8 cellular contexts compared by ENCODE assay signal in the genomic region with DNA sequence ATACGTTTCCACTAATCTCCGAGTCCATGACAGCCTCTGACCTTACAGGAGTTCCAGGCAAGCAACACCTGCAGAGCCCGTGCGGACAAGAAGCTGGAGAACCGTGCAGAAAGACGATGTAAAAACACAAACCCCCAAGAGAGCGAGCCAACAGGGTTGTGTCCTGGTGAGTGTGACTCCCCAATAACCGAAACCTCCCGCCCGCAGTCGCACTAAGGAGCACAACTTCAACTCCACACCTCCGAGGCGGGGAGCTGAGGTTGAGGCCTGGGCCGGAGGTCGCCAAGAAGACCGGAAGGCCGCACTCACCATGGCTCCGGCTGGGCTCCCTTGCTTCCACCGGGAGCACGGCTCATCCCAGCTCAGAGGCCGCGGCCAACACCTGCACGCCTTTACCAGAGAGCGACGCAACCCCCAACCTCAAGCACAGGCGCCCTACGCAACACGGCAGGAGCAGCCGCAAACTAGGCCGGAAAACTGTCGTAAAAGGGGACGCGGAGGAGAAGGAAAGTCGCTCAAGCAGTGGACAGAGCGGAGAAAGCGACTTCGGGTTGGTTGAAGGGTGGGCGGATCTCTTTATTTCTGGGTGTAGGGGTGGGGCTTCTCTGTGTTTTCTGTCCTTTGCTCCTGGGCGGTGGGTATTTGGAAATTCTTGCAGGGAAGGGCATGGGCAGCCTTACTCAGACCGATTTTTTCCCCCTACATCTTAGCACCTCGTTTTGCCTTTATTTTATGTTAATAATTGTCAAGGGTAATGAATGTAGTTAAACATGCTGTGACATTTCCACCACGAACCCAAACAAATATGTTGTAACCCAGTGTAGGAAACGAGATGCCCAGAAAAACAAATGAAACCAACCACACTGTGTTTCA. TPM values are rescaled to one million over a fixed set of nuclear protein-coding genes. Genes with fewer than 3 reads are reported as not detected.
DNase-seq lines count a peak whose midpoint lies in the region; FAIRE-seq and TF ChIP-seq lines count a peak whose summit lies in the region.

Gene DNAJC19, minus strand, starts transcription at position 446 of the 873 bp plus-strand sequence. Its CDS starts 134 bp downstream, at position 312.

- H3K36me3 ChIP-seq in neuronal stem cell (replicated peaks in 1 of 2; ENCODE audit: control insufficient read depth in 2 of 2, insufficient read depth in 2 of 2, low read length in 2 of 2) = peaks cover 5 to 34% of the 10 kb centered on the region in 2 donors

- H3K79me1 ChIP-seq in neuronal stem cell (ENCODE audit: low read depth, low read length) = no peaks in the 10 kb centered on the region

- peak within 1 kb of the TSS; percentile 94 for H2AFZ ChIP-seq in neuronal stem cell (ENCODE audit: low read length)

- H3K9me3 Mint-ChIP-seq in activated naive CD4-positive, alpha-beta T cell treated with anti-CD3 and anti-CD28 coated beads for 36 hours = no peaks in the 10 kb centered on the region

- H3K4me3 ChIP-seq in HFF-Myc (replicated peaks; ENCODE audit: low read depth, low read length) = peak within 1 kb of the TSS; percentile 76
- peak within 1 kb of the TSS; percentile 69 to 96 for H3K4me3 ChIP-seq in neuronal stem cell (ENCODE audit: low read length in 2 of 2)

- H3K9me3 ChIP-seq in neuronal stem cell (replicated peaks in 1 of 2; ENCODE audit: control insufficient read depth in 2 of 2, insufficient read depth in 1 of 2, low read depth in 1 of 2, low read length in 2 of 2) = no peaks in the 10 kb centered on the region

- FAIRE-seq in frontal cortex (lab: Jason Lieb, UNC) = no peak

- peak within 1 kb of the TSS; percentile 40 for H3K23ac ChIP-seq in neuronal stem cell (ENCODE audit: low read depth, low read length, poor library complexity)

- peaks cover 17% of the 10 kb centered on the region for H3K36me3 Mint-ChIP-seq in activated naive CD4-positive, alpha-beta T cell treated with anti-CD3 and anti-CD28 coated beads for 36 hours (ENCODE audit: low read depth)

- H3K27me3 ChIP-seq in neuronal stem cell (ENCODE audit: control insufficient read depth in 3 of 3, insufficient read depth in 3 of 3, low read depth in 1 of 3, low read length in 3 of 3) = no peaks in the 10 kb centered on the region

- peaks cover 26% of the 10 kb centered on the region for H3K4me1 Mint-ChIP-seq in activated naive CD4-positive, alpha-beta T cell treated with anti-CD3 and anti-CD28 coated beads for 36 hours (ENCODE audit: low read depth)

- peak within 1 kb of the TSS; percentile 85 for H3K4me3 Mint-ChIP-seq in activated naive CD4-positive, alpha-beta T cell treated with anti-CD3 and anti-CD28 coated beads for 36 hours

- H2AK5ac ChIP-seq in neuronal stem cell (ENCODE audit: low read depth, low read length) = no peak within 1 kb of the TSS

- H2BK15ac ChIP-seq in neuronal stem cell (ENCODE audit: low read length) = no peak within 1 kb of the TSS

- peak within 1 kb of the TSS; percentile 87 for H3K9ac ChIP-seq in neuronal stem cell (ENCODE audit: low read depth, low read length, poor library complexity)

- no peak within 1 kb of the TSS for H2BK12ac ChIP-seq in neuronal stem cell (ENCODE audit: low read length)

- H2BK120ac ChIP-seq in neuronal stem cell (ENCODE audit: low read depth, low read length) = no peak within 1 kb of the TSS

- no peaks in the 10 kb centered on the region for H3K27me3 Mint-ChIP-seq in activated naive CD4-positive, alpha-beta T cell treated with anti-CD3 and anti-CD28 coated beads for 36 hours (ENCODE audit: low read depth)

- H3K27ac ChIP-seq in neuronal stem cell (replicated peaks; ENCODE audit: low read length) = peak within 1 kb of the TSS; percentile 66

- no CpG with 5 or more reads among the region's 43 CpGs for WGBS in neuronal stem cell (ENCODE audit: extremely low coverage in 2 of 2, insufficient read length in 2 of 2, insufficient replicate concordance in 1 of 2), 2 donors

- peak within 1 kb of the TSS; percentile 87 for H3K27ac Mint-ChIP-seq in activated naive CD4-positive, alpha-beta T cell treated with anti-CD3 and anti-CD28 coated beads for 36 hours

- CTCF ChIA-PET in activated naive CD4-positive, alpha-beta T cell treated with anti-CD3 and anti-CD28 coated beads for 36 hours (lab: Charles Lee) = no interaction called here

- DNase-seq in GM03348 (ENCODE audit: low spot score) = peak; percentile 94
- peak; percentile 89 for DNase-seq in HFF-Myc (ENCODE audit: extremely low read depth, low read depth)
- peak; percentile 94 for DNase-seq in NAMALWA (ENCODE audit: low spot score)
- DNase-seq in SK-N-DZ (ENCODE audit: low spot score) = peak; percentile 99
- DNase-seq in activated naive CD4-positive, alpha-beta T cell treated with anti-CD3 and anti-CD28 coated beads for 36 hours = peak; percentile 94
- DNase-seq in frontal cortex (ENCODE audit: low spot score in 2 of 2) = peak; percentile 56 to 79
- peak; percentile 94 for DNase-seq in neuronal stem cell (ENCODE audit: low spot score)

- TF ChIP-seq CTCF in HFF-Myc (IDR thresholded peaks at IDR 0.05; ENCODE audit: low read depth, low read length, missing control alignments) (no peak), subcutaneous adipose tissue (IDR thresholded peaks at IDR 0.05; ENCODE audit: low read depth) (no peak)

- no peak within 1 kb of the TSS for H3K4ac ChIP-seq in neuronal stem cell (ENCODE audit: low read length)

- H4K8ac ChIP-seq in neuronal stem cell (ENCODE audit: low read depth, low read length) = no peak within 1 kb of the TSS

- peak within 1 kb of the TSS; percentile 76 for H3K18ac ChIP-seq in neuronal stem cell (ENCODE audit: low read length)

- peak within 1 kb of the TSS; percentile 72 for H3K4me2 ChIP-seq in neuronal stem cell (ENCODE audit: insufficient read depth, low read length, poor library complexity, severe bottlenecking)

- H3K14ac ChIP-seq in neuronal stem cell (ENCODE audit: low read length) = no peak within 1 kb of the TSS

- peaks cover 0 to 2% of the 10 kb centered on the region in 2 donors for H3K4me1 ChIP-seq in neuronal stem cell (ENCODE audit: control insufficient read depth in 2 of 2, insufficient read depth in 1 of 2, low read depth in 1 of 2, low read length in 2 of 2)

- H2BK5ac ChIP-seq in neuronal stem cell (ENCODE audit: low read length) = peak within 1 kb of the TSS; percentile 83

- H4K91ac ChIP-seq in neuronal stem cell (ENCODE audit: low read depth, low read length, poor library complexity) = no peak within 1 kb of the TSS

- intact Hi-C loops in activated naive CD4-positive, alpha-beta T cell treated with anti-CD3 and anti-CD28 coated beads for 36 hours (cut with micrococcal nuclease) = loop anchor here (1.0 to 10.0 kb wide), 4 partner anchors 31 to 1385 kb away; partner anchors contain the start of genes FXR1, MRPL47, NDUFB5 and TTC14

RNA-seq across cellular contexts. Expression of gene DNAJC19, which starts in this region (rescaled TPM):
- polyA plus RNA-seq in SK-N-DZ (2014; cell fraction: cytosol; rRNA removed) = 68.8 and 92.7 TPM in 2 replicates
- 70.3 and 87.9 TPM in 2 replicates for polyA plus RNA-seq in SK-N-DZ (2014; cell fraction: nucleus; rRNA removed)
- 10 to 100 TPM; 72.2 to 73.8 TPM for total RNA-seq in activated naive CD4-positive, alpha-beta T cell treated with anti-CD3 and anti-CD28 coated beads for 36 hours
- total RNA-seq in frontal cortex (39.9 TPM), subcutaneous adipose tissue (10 to 100 TPM; 31.6 to 44.0 (median 38.6) TPM)
- 201 TPM for polyA plus RNA-seq in neuronal stem cell (2013, experiment 1 of 2)
- 223 TPM for polyA plus RNA-seq in neuronal stem cell (2013, experiment 2 of 2)

Comparison
In these comparisons a context has a peak if more than half of its experiments do, and no peak if none do; other contexts are left out.
1. Peak in every context shown above with its lines: DNase-seq, H3K4me3 ChIP-seq and H3K27ac ChIP-seq.